1 cellular context compared by ENCODE assay signal in the genomic region with DNA sequence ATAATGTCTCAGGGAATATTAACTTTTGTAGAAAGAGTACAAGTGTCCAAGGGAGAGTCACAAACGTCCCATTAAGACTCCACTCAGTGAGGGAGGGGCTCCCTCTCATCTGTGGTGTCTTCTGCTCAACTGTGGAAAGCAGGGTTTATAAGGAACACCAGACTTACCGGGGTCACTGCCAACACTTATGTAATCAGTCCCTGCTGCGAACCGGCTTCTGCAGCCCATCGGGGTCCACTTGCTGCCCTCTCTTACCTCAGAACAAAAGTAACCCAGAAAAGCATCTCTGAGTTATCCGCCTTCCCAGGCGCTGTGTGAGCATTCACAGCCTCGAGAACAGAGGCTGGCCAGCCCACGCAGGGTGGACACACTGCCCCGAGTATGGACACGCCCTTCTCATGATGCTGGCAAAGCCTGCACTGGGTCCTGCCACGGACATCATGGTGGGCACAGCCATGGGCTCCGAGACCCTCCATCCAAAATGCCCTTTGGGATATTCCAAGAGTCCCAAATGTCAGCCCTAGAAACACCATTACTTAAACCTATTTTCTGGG.
TF ChIP-seq lines count a peak whose summit lies in the region.

No MANE protein-coding gene starts in this region.

TF ChIP-seq in K562, 482 proteins besides CTCF, POLR2A, EP300 and RAD21:
- TF ChIP-seq POLR2G (IDR thresholded peaks at IDR 0.05; ENCODE audit: low read depth, low read length) (0 out of 2 replicates have a peak, but pooled peaks have one; percentile 14), CHD1 (IDR thresholded peaks at IDR 0.05; ENCODE audit: low read length) (no peak)
